ENCODE assay signal across 2 cellular contexts in the genomic region with DNA sequence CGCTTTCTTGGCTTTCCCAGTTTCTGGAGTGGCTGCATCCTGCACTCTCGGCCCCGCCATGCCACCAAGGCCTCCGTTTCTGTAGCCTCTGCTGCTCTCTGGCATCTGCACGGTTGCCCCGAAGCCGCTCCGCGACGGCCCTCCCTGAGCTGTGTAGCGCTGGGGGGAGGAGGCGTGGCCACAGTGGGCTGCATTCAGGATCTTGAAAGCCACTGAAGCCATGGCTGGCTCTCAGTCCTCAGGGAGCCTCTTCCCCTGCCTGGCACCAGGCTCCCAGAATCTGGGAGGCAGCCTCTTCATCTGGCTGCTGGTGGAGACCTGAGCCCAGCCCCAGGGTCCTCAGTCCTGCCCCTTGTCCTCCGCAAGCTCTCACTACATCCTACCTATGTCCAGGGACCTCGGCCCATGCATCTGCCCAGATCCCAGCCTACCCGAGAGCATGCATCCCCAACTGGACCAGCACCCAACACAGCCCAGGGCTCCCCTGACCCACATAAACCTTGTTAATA.
TF ChIP-seq lines count a peak whose summit lies in the region.

No MANE protein-coding gene starts in this region.

TF ChIP-seq in K562, 482 proteins besides CTCF, POLR2A, EP300 and RAD21:
- no peak for TF ChIP-seq OTX1 (CRISPR knock-in tag; IDR thresholded peaks at IDR 0.05)
- TF ChIP-seq MECOM (CRISPR knock-in tag; IDR thresholded peaks at IDR 0.05): no peak
- TF ChIP-seq SIRT6 (IDR thresholded peaks at IDR 0.05; ENCODE audit: low read depth, low read length): no peak
- no peak for TF ChIP-seq ZNF282 (CRISPR knock-in tag; IDR thresholded peaks at IDR 0.05)
- no peak for TF ChIP-seq ZNF445 (CRISPR knock-in tag; IDR thresholded peaks at IDR 0.05; ENCODE audit: low read depth)
- TF ChIP-seq, protein P1, sequence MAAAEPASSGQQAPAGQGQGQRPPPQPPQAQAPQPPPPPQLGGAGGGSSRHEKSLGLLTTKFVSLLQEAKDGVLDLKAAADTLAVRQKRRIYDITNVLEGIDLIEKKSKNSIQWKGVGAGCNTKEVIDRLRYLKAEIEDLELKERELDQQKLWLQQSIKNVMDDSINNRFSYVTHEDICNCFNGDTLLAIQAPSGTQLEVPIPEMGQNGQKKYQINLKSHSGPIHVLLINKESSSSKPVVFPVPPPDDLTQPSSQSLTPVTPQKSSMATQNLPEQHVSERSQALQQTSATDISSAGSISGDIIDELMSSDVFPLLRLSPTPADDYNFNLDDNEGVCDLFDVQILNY (CRISPR knock-in tag; IDR thresholded peaks at IDR 0.05): no peak

TF ChIP-seq in WTC11, 78 proteins besides CTCF, POLR2A, EP300 and RAD21:
- TF ChIP-seq NR3C1 (CRISPR knock-in tag; conservative IDR thresholded peaks at IDR 0.05; ENCODE audit: low read depth) (no peak), ZNF396 (CRISPR knock-in tag; IDR thresholded peaks at IDR 0.05; ENCODE audit: borderline replicate concordance) (no peak), ZNF138 (CRISPR knock-in tag; conservative IDR thresholded peaks at IDR 0.05) (no peak), ZNF263 (CRISPR knock-in tag; IDR thresholded peaks at IDR 0.05; ENCODE audit: low read depth) (no peak), TCF7 (CRISPR knock-in tag; IDR thresholded peaks at IDR 0.05; ENCODE audit: low read depth) (no peak), FOXP1 (CRISPR knock-in tag; IDR thresholded peaks at IDR 0.05; ENCODE audit: borderline replicate concordance) (no peak), ZNF671 (CRISPR knock-in tag; IDR thresholded peaks at IDR 0.05) (no peak), NR2C2 (CRISPR knock-in tag; IDR thresholded peaks at IDR 0.05) (no peak), ZNF416 (CRISPR knock-in tag; IDR thresholded peaks at IDR 0.05) (no peak), CREM (CRISPR knock-in tag; IDR thresholded peaks at IDR 0.05) (no peak), GABPB1 (CRISPR knock-in tag; IDR thresholded peaks at IDR 0.05) (no peak), ZBTB21 (CRISPR knock-in tag; IDR thresholded peaks at IDR 0.05; ENCODE audit: borderline replicate concordance) (no peak)
- TF ChIP-seq, protein P2, sequence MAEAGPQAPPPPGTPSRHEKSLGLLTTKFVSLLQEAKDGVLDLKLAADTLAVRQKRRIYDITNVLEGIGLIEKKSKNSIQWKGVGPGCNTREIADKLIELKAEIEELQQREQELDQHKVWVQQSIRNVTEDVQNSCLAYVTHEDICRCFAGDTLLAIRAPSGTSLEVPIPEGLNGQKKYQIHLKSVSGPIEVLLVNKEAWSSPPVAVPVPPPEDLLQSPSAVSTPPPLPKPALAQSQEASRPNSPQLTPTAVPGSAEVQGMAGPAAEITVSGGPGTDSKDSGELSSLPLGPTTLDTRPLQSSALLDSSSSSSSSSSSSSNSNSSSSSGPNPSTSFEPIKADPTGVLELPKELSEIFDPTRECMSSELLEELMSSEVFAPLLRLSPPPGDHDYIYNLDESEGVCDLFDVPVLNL (CRISPR knock-in tag; IDR thresholded peaks at IDR 0.05; ENCODE audit: borderline replicate concordance, low read depth): no peak
- TF ChIP-seq, protein P3, sequence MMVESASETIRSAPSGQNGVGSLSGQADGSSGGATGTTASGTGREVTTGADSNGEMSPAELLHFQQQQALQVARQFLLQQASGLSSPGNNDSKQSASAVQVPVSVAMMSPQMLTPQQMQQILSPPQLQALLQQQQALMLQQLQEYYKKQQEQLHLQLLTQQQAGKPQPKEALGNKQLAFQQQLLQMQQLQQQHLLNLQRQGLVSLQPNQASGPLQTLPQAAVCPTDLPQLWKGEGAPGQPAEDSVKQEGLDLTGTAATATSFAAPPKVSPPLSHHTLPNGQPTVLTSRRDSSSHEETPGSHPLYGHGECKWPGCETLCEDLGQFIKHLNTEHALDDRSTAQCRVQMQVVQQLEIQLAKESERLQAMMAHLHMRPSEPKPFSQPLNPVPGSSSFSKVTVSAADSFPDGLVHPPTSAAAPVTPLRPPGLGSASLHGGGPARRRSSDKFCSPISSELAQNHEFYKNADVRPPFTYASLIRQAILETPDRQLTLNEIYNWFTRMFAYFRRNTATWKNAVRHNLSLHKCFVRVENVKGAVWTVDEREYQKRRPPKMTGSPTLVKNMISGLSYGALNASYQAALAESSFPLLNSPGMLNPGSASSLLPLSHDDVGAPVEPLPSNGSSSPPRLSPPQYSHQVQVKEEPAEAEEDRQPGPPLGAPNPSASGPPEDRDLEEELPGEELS (CRISPR knock-in tag; IDR thresholded peaks at IDR 0.05): no peak
- TF ChIP-seq, protein P4, sequence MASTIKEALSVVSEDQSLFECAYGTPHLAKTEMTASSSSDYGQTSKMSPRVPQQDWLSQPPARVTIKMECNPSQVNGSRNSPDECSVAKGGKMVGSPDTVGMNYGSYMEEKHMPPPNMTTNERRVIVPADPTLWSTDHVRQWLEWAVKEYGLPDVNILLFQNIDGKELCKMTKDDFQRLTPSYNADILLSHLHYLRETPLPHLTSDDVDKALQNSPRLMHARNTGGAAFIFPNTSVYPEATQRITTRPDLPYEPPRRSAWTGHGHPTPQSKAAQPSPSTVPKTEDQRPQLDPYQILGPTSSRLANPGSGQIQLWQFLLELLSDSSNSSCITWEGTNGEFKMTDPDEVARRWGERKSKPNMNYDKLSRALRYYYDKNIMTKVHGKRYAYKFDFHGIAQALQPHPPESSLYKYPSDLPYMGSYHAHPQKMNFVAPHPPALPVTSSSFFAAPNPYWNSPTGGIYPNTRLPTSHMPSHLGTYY (CRISPR knock-in tag; IDR thresholded peaks at IDR 0.05): no peak
- TF ChIP-seq, protein P5, sequence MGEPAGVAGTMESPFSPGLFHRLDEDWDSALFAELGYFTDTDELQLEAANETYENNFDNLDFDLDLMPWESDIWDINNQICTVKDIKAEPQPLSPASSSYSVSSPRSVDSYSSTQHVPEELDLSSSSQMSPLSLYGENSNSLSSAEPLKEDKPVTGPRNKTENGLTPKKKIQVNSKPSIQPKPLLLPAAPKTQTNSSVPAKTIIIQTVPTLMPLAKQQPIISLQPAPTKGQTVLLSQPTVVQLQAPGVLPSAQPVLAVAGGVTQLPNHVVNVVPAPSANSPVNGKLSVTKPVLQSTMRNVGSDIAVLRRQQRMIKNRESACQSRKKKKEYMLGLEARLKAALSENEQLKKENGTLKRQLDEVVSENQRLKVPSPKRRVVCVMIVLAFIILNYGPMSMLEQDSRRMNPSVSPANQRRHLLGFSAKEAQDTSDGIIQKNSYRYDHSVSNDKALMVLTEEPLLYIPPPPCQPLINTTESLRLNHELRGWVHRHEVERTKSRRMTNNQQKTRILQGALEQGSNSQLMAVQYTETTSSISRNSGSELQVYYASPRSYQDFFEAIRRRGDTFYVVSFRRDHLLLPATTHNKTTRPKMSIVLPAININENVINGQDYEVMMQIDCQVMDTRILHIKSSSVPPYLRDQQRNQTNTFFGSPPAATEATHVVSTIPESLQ (CRISPR knock-in tag; IDR thresholded peaks at IDR 0.05): no peak
- TF ChIP-seq, protein P6, sequence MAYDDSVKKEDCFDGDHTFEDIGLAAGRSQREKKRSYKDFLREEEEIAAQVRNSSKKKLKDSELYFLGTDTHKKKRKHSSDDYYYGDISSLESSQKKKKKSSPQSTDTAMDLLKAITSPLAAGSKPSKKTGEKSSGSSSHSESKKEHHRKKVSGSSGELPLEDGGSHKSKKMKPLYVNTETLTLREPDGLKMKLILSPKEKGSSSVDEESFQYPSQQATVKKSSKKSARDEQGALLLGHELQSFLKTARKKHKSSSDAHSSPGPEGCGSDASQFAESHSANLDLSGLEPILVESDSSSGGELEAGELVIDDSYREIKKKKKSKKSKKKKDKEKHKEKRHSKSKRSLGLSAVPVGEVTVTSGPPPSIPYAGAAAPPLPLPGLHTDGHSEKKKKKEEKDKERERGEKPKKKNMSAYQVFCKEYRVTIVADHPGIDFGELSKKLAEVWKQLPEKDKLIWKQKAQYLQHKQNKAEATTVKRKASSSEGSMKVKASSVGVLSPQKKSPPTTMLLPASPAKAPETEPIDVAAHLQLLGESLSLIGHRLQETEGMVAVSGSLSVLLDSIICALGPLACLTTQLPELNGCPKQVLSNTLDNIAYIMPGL (CRISPR knock-in tag; IDR thresholded peaks at IDR 0.05): no peak
- TF ChIP-seq, protein P1 (CRISPR knock-in tag; IDR thresholded peaks at IDR 0.05): no peak
- TF ChIP-seq, protein P7, sequence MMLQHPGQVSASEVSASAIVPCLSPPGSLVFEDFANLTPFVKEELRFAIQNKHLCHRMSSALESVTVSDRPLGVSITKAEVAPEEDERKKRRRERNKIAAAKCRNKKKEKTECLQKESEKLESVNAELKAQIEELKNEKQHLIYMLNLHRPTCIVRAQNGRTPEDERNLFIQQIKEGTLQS (CRISPR knock-in tag; conservative IDR thresholded peaks at IDR 0.05): no peak
